1 cellular context compared by ENCODE assay signal in the genomic region with DNA sequence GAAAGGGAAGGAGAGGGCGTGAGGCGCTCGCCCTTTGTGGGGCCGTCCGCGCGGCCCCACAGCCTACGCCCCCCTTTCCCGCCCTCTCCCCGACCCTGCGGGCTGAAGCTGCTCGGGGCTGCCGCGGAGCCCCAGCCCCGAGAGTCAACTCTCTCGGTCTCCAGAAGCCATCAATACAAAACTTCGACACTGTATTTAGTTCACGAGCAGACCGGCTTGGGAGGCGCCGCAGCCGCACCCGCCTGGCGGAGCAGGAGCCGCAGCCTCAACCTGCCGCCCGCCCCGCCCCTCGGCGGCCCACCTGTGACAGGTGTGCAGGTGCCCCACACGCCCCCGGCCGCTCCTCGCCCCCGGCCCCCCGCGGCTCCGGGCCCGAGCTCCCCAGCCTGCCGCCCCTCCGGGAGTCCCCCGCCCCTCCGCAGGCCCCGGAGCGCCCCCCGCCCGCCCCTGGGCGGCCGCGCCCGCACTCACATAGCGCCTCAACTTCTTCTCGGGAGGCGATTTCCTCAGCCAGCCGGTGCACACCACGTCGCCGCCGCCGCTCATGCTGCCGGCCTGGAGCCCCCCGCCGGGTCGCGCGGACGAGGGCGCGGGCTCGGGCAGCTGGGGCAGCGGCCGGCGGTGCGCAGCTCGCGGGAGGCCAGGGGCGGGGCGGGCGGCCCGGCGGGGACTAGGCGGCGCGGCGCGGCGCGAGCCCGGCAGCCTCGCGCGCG.
TF ChIP-seq lines count a peak whose summit lies in the region.

A gene with protein sequence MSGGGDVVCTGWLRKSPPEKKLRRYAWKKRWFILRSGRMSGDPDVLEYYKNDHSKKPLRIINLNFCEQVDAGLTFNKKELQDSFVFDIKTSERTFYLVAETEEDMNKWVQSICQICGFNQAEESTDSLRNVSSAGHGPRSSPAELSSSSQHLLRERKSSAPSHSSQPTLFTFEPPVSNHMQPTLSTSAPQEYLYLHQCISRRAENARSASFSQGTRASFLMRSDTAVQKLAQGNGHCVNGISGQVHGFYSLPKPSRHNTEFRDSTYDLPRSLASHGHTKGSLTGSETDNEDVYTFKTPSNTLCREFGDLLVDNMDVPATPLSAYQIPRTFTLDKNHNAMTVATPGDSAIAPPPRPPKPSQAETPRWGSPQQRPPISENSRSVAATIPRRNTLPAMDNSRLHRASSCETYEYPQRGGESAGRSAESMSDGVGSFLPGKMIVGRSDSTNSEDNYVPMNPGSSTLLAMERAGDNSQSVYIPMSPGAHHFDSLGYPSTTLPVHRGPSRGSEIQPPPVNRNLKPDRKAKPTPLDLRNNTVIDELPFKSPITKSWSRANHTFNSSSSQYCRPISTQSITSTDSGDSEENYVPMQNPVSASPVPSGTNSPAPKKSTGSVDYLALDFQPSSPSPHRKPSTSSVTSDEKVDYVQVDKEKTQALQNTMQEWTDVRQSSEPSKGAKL (minus strand): TSS at position 646 of the 713 bp plus-strand sequence. CDS start 100 bp downstream, at position 546.

TF ChIP-seq in IMR-90, 13 proteins besides CTCF, POLR2A, EP300 and RAD21:
- TF ChIP-seq, protein P1, sequence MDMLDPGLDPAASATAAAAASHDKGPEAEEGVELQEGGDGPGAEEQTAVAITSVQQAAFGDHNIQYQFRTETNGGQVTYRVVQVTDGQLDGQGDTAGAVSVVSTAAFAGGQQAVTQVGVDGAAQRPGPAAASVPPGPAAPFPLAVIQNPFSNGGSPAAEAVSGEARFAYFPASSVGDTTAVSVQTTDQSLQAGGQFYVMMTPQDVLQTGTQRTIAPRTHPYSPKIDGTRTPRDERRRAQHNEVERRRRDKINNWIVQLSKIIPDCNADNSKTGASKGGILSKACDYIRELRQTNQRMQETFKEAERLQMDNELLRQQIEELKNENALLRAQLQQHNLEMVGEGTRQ (IDR thresholded peaks at IDR 0.05; ENCODE audit: low read depth, low read length), result no peak
- TF ChIP-seq NFE2L2 (IDR thresholded peaks at IDR 0.05; ENCODE audit: low read depth, low read length) (no peak), SMC3 (IDR thresholded peaks at IDR 0.05; ENCODE audit: low read depth, low read length) (no peak), MAZ (IDR thresholded peaks at IDR 0.05; ENCODE audit: borderline replicate concordance, low read depth, low read length) (no peak)
